8 cellular contexts compared by ENCODE assay signal in genomic region chr22:46073683-46074504, GRCh38.
A peak's percentile ranks its signal among the peaks of the same experiment; 100 is the strongest.
DNase-seq lines count a peak whose midpoint lies in the region; ATAC-seq and TF ChIP-seq lines count a peak whose summit lies in the region.

No MANE protein-coding gene starts in this region.

- H3K27me3 Mint-ChIP-seq in chondrocyte (ENCODE audit: low read depth) = no peaks in the 10 kb centered on the region

- H3K4me1 Mint-ChIP-seq in chondrocyte (ENCODE audit: low read depth) = peaks cover 64% of the 10 kb centered on the region

- ATAC-seq in GM21381 (IDR thresholded peaks at IDR 0.05; ENCODE audit: unreplicated experiment) (no peak), GM21717 (IDR thresholded peaks at IDR 0.05; ENCODE audit: unreplicated experiment) (no peak)

- H3K9me3 Mint-ChIP-seq in chondrocyte (ENCODE audit: low read depth) = no peaks in the 10 kb centered on the region

- H3K4me3 Mint-ChIP-seq in chondrocyte (ENCODE audit: unreplicated experiment) = peak overlapping the region; percentile 87

- H3K36me3 Mint-ChIP-seq in chondrocyte (ENCODE audit: low read depth) = peaks cover 10% of the 10 kb centered on the region

- peak overlapping the region; percentile 77 for H3K4me3 ChIP-seq in AG04449 (ENCODE audit: low read depth, low read length)
- peak overlapping the region; percentile 62 for H3K4me3 ChIP-seq in Jurkat, Clone E6-1 (ENCODE audit: low read length)

- peak overlapping the region; percentile 82 for H3K27ac Mint-ChIP-seq in chondrocyte (ENCODE audit: unreplicated experiment)

- CTCF ChIA-PET in AG04449 (lab: Yijun Ruan, JAX) = interaction anchor here (0.8 to 6.7 kb wide), 12 partner anchors 8 to 79 kb away, joined by 3 to 50 read pairs (median 6); no protein-coding TSS in a partner anchor

- DNase-seq in AG04449 (ENCODE audit: low read depth, low spot score) = no peak
- no peak for DNase-seq in Jurkat, Clone E6-1 (ENCODE audit: low read depth, low spot score)
- DNase-seq in chondrocyte (ENCODE audit: low spot score) = peak; percentile 62
- DNase-seq in mesenteric fat pad (ENCODE audit: low spot score) = peak; percentile 88
- no peak for DNase-seq in DMS53 treated with DMSO at 0.1 percent for 48 hours (lab: John Stamatoyannopoulos, UW; ENCODE audit: unreplicated experiment)
- no peak for DNase-seq in occipital lobe (lab: John Stamatoyannopoulos, UW)

- POLR2A ChIA-PET in AG04449 (lab: Yijun Ruan, JAX) = interaction anchor here (1.1 to 2.8 kb wide), 6 partner anchors 8 to 67 kb away, joined by 4 to 12 read pairs (median 6); no protein-coding TSS in a partner anchor

- TF ChIP-seq CTCF in AG04449 (IDR thresholded peaks at IDR 0.05; ENCODE audit: insufficient read depth, low read length, missing control alignments) (no peak), chondrocyte (IDR thresholded peaks at IDR 0.05) (no peak)

Comparison
In these comparisons a context has a peak if more than half of its experiments do, and no peak if none do; other contexts are left out.
1. DNase-seq: peak in chondrocyte (single experiment) and mesenteric fat pad (single experiment); none in AG04449 (single experiment), Jurkat, Clone E6-1 (single experiment), DMS53 treated with DMSO at 0.1 percent for 48 hours (single experiment) and occipital lobe (single experiment).